In the genomic region with DNA sequence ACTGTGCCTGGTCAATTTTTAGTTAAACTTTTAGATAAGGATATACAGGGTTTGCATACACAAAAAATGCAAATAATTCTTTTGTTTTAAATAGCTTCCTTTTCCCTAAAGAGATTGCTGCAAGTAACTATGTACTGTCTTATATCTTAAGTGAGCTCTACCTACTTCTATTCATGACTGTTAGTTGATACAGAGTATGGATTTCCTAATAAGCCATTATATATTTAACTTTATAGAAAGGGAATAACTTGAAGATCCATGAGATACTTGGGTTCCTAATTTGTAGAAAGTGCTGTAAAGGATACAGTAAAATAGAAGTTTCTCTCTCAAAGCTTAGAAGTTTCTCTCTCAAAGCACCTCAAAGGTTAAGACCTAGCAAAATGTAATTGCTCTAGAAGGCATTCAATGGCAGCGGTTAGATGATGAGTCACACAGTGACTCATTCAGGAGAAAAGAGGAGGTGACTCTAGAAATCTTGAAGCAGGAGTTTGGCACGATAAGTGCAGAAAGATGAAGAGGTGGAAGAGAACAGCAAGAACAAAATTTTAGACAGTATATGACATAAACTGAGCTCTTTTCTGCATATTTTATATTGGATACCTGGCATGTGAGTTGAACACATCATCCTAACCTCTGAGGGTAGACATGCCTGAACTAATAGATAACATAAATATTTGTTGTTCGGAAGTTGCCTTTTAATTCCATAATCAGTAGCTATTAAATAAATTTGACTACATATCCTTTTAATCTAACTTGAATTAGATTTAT, we compare ENCODE assay signal across 8 cellular contexts. TPM values are rescaled to one million over a fixed set of nuclear protein-coding genes. Genes with fewer than 3 reads are reported as not detected.
DNase-seq lines count a peak whose midpoint lies in the region; ATAC-seq, FAIRE-seq and TF ChIP-seq lines count a peak whose summit lies in the region.

No MANE protein-coding gene starts in this region.

- H3K9me3 ChIP-seq in endothelial cell of umbilical vein (replicated peaks; ENCODE audit: control insufficient read depth, insufficient read depth, low read length) = no peaks in the 10 kb centered on the region
- no peaks in the 10 kb centered on the region for H3K9me3 ChIP-seq in tibial nerve

- H3K27me3 ChIP-seq in endothelial cell of umbilical vein (ENCODE audit: control insufficient read depth in 2 of 2, insufficient read depth in 2 of 2, low read length in 2 of 2) (no peaks in the 10 kb centered on the region), tibial nerve (no peaks in the 10 kb centered on the region)

- TF ChIP-seq CTCF in endothelial cell of umbilical vein (IDR thresholded peaks at IDR 0.05; ENCODE audit: extremely low read depth in 1 of 2, insufficient read depth in 1 of 2, low read depth in 1 of 2, low read length in 2 of 2) = no peak
- TF ChIP-seq CTCF in tibial nerve (IDR thresholded peaks at IDR 0.05) = no peak

- no peaks in the 10 kb centered on the region for H3K9me1 ChIP-seq in endothelial cell of umbilical vein (replicated peaks; ENCODE audit: control insufficient read depth, extremely low read depth, insufficient read depth, low read length)

- H3K4me3 ChIP-seq in endothelial cell of umbilical vein (replicated peaks in 1 of 3; ENCODE audit: insufficient read depth in 1 of 3, low read depth in 1 of 3, low read length in 3 of 3) = no peak overlapping the region
- no peak overlapping the region for H3K4me3 ChIP-seq in tibial nerve

- peak; percentile 73 for ATAC-seq in HG03060 (IDR thresholded peaks at IDR 0.05; ENCODE audit: low read depth, unreplicated experiment)

- H3K4me2 ChIP-seq in endothelial cell of umbilical vein (ENCODE audit: insufficient read depth, low read length) = peak overlapping the region; percentile 31

- CTCF ChIA-PET in endothelial cell of umbilical vein (lab: Charles Lee) = interaction anchor here (1.5 kb wide), 1 partner anchor 9 kb away, joined by 8 read pairs; the partner anchor contains the start of genes BRIX1 and RAD1

- no peak overlapping the region for H2AFZ ChIP-seq in endothelial cell of umbilical vein (ENCODE audit: low read depth, low read length)

- H4K20me1 ChIP-seq in endothelial cell of umbilical vein (replicated peaks; ENCODE audit: control insufficient read depth, extremely low read depth, insufficient read depth, low read length) = no peaks in the 10 kb centered on the region

- H3K36me3 ChIP-seq in endothelial cell of umbilical vein (ENCODE audit: control insufficient read depth in 2 of 2, extremely low read depth in 1 of 2, insufficient read depth in 2 of 2, low read length in 2 of 2) (peaks cover 5 to 35% of the 10 kb centered on the region in 2 experiments), tibial nerve (peaks cover 0 to 69% (median 6%) of the 10 kb centered on the region in 3 donors)

- dilution Hi-C loops in endothelial cell of umbilical vein (cut with MboI; ENCODE audit: extremely low pct_ligation_motif_present, low sequenced_read_pairs) = loop anchor here (25.0 kb wide), 1 partner anchor 437 kb away; no protein-coding TSS in a partner anchor

- FAIRE-seq in endothelial cell of umbilical vein (lab: Jason Lieb, UNC) = peak; percentile 78

- peak; percentile 36 for DNase-seq in activated naive CD4-positive, alpha-beta T cell treated with Interleukin-2 at 50 U/mL for 16 hours
- DNase-seq in activated naive CD4-positive, alpha-beta T cell (lab: John Stamatoyannopoulos, UW) = no peak
- DNase-seq in SK-MEL-5 (ENCODE audit: low read depth, low spot score) = peak; percentile 60
- peak; percentile 85 for DNase-seq in endothelial cell of umbilical vein (ENCODE audit: low read depth, low spot score)
- DNase-seq in stimulated activated CD4-positive, alpha-beta T cell treated with anti-CD3 and anti-CD28 coated beads, Interleukin-4, amount 100 ng/mL, for 24 hours = peak; percentile 54
- no peak for DNase-seq in tibial nerve (ENCODE audit: low spot score in 2 of 2)
- DNase-seq in NCI-H446 treated with DMSO at 0.1 percent for 48 hours (lab: John Stamatoyannopoulos, UW) = no peak

- no TSS peak for BruUV-seq in endothelial cell of umbilical vein (replicated peaks; lab: Mats Ljungman, UMichigan)

- no peak for TF ChIP-seq EP300 in tibial nerve (IDR thresholded peaks at IDR 0.05)

- H3K4me1 ChIP-seq in endothelial cell of umbilical vein (ENCODE audit: control insufficient read depth, extremely low read depth, insufficient read depth, low read length) (peaks cover 17% of the 10 kb centered on the region), tibial nerve (peaks cover 0 to 6% (median 3%) of the 10 kb centered on the region in 4 donors)

- H3K9ac ChIP-seq in endothelial cell of umbilical vein (replicated peaks; ENCODE audit: extremely low read depth, insufficient read depth, low read length) = no peak overlapping the region

- intact Hi-C loops in endothelial cell of umbilical vein (cut with micrococcal nuclease) = loop anchor here (1.0 kb wide), 1 partner anchor 9 kb away; the partner anchor contains the start of genes BRIX1 and RAD1

- in situ Hi-C loops in SK-MEL-5 (cut with HindIII; ENCODE audit: low pct_unique_long_range_greater_than_20kb, low sequenced_read_pairs) = no loop called here

- H3K79me2 ChIP-seq in endothelial cell of umbilical vein (ENCODE audit: control insufficient read depth, insufficient read depth, low read length) = peaks cover 14% of the 10 kb centered on the region

- POLR2A ChIA-PET in endothelial cell of umbilical vein (lab: Charles Lee) = interaction anchor here (1.0 kb wide), 1 partner anchor 8 kb away, joined by 3 read pairs; the partner anchor contains the start of genes BRIX1 and RAD1

- peak overlapping the region; percentile 15 for H3K27ac ChIP-seq in endothelial cell of umbilical vein (ENCODE audit: insufficient read depth, low read depth, low read length)
- H3K27ac ChIP-seq in tibial nerve = no peak overlapping the region

- 43 to 53% methylated on average over 3 of the region's 3 CpGs for WGBS in tibial nerve, 2 donors

- TF ChIP-seq POLR2A in endothelial cell of umbilical vein (IDR thresholded peaks at IDR 0.05; ENCODE audit: low read depth, low read length) (no peak), tibial nerve (IDR thresholded peaks at IDR 0.05) (no peak)

TF ChIP-seq in endothelial cell of umbilical vein, 7 proteins besides CTCF, POLR2A, EP300 and RAD21 (continues in another document):
- TF ChIP-seq FOS (IDR thresholded peaks at IDR 0.05; ENCODE audit: borderline replicate concordance, insufficient read depth, low read length) = peak; percentile 99
- TF ChIP-seq GATA2 (IDR thresholded peaks at IDR 0.05; ENCODE audit: insufficient read depth, insufficient read length, low read depth, low read length) = no peak
- TF ChIP-seq JUN (IDR thresholded peaks at IDR 0.05; ENCODE audit: borderline replicate concordance, insufficient read depth, insufficient read length, low read depth) = peak; percentile 99
- no peak for TF ChIP-seq MYC (IDR thresholded peaks at IDR 0.05; ENCODE audit: low read depth, low read length)
- no peak for TF ChIP-seq EZH2 (IDR thresholded peaks at IDR 0.05; ENCODE audit: borderline replicate concordance, low read depth, low read length, severe bottlenecking)
- TF ChIP-seq, protein P1, sequence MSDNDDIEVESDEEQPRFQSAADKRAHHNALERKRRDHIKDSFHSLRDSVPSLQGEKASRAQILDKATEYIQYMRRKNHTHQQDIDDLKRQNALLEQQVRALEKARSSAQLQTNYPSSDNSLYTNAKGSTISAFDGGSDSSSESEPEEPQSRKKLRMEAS (IDR thresholded peaks at IDR 0.05; ENCODE audit: insufficient read depth, insufficient read length) = no peak

RNA-seq across cellular contexts. Expression of gene DNAJC21, which starts 5.5 kb away (rescaled TPM):
- 38.6 and 43.1 TPM in 2 replicates for total RNA-seq in SK-MEL-5 (2014; rRNA removed; shearing (Covaris generic))
- 30.8 and 43.8 TPM in 2 replicates for polyA plus RNA-seq in SK-MEL-5 (2015; cell fraction: cytosol; rRNA removed)
- 15.7 and 23.6 TPM in 2 replicates for polyA plus RNA-seq in SK-MEL-5 (2015; cell fraction: nucleus; rRNA removed)
- total RNA-seq in endothelial cell of umbilical vein (39.4 and 49.2 TPM in 2 replicates), tibial nerve (10 to 100 TPM; 30.3 to 54.0 (median 31.7) TPM)
- polyA plus RNA-seq in endothelial cell of umbilical vein = 3.1 and 5.3 TPM in 2 replicates
- 13.2 and 15.5 TPM in 2 replicates for polyA plus RNA-seq in endothelial cell of umbilical vein (2011; cell fraction: cytosol; rRNA removed)
- 10.8 and 18.8 TPM in 2 replicates for polyA plus RNA-seq in endothelial cell of umbilical vein (2011; cell fraction: nucleus; rRNA removed)
- polyA plus RNA-seq in endothelial cell of umbilical vein (2012) = 30.6 and 35.2 TPM in 2 replicates
- 8.2 and 9.4 TPM in 2 replicates for polyA minus RNA-seq in endothelial cell of umbilical vein
- 37.0 TPM for polyA minus RNA-seq in endothelial cell of umbilical vein (2011; cell fraction: cytosol; rRNA and poly(A)+ RNA removed)
- polyA minus RNA-seq in endothelial cell of umbilical vein (2011; cell fraction: nucleus; rRNA and poly(A)+ RNA removed) = 11.8 and 13.6 TPM in 2 replicates

RNA-seq across cellular contexts. Expression of gene BRIX1, which starts 8.4 kb away (rescaled TPM):
- total RNA-seq in SK-MEL-5 (2014; rRNA removed; shearing (Covaris generic)) = 157 and 165 TPM in 2 replicates
- polyA plus RNA-seq in SK-MEL-5 (2015; cell fraction: cytosol; rRNA removed) = 72.7 and 79.5 TPM in 2 replicates
- 79.7 and 81.3 TPM in 2 replicates for polyA plus RNA-seq in SK-MEL-5 (2015; cell fraction: nucleus; rRNA removed)
- total RNA-seq in endothelial cell of umbilical vein (28.4 and 32.2 TPM in 2 replicates), tibial nerve (10 to 100 TPM; 15.7 to 33.7 (median 22.5) TPM)
- 8.0 and 14.0 TPM in 2 replicates for polyA plus RNA-seq in endothelial cell of umbilical vein
- 17.2 and 19.1 TPM in 2 replicates for polyA plus RNA-seq in endothelial cell of umbilical vein (2011; cell fraction: cytosol; rRNA removed)
- polyA plus RNA-seq in endothelial cell of umbilical vein (2011; cell fraction: nucleus; rRNA removed) = 14.3 and 21.3 TPM in 2 replicates
- polyA plus RNA-seq in endothelial cell of umbilical vein (2012) = 16.9 and 30.0 TPM in 2 replicates
- polyA minus RNA-seq in endothelial cell of umbilical vein = 7.0 and 8.2 TPM in 2 replicates
- 52.4 TPM for polyA minus RNA-seq in endothelial cell of umbilical vein (2011; cell fraction: cytosol; rRNA and poly(A)+ RNA removed)
- 10.1 and 15.8 TPM in 2 replicates for polyA minus RNA-seq in endothelial cell of umbilical vein (2011; cell fraction: nucleus; rRNA and poly(A)+ RNA removed)

RNA-seq across cellular contexts. Expression of gene RAD1, which starts 8.6 kb away (rescaled TPM):
- 51.2 and 59.0 TPM in 2 replicates for total RNA-seq in SK-MEL-5 (2014; rRNA removed; shearing (Covaris generic))
- 27.4 and 36.6 TPM in 2 replicates for polyA plus RNA-seq in SK-MEL-5 (2015; cell fraction: cytosol; rRNA removed)
- polyA plus RNA-seq in SK-MEL-5 (2015; cell fraction: nucleus; rRNA removed) = 38.8 and 52.1 TPM in 2 replicates
- total RNA-seq in endothelial cell of umbilical vein (22.2 and 25.0 TPM in 2 replicates), tibial nerve (10 to 100 TPM; 12.3 to 22.3 (median 16.7) TPM)
- polyA plus RNA-seq in endothelial cell of umbilical vein = 10.7 and 11.7 TPM in 2 replicates
- polyA plus RNA-seq in endothelial cell of umbilical vein (2011; cell fraction: cytosol; rRNA removed) = 18.4 and 22.3 TPM in 2 replicates
- polyA plus RNA-seq in endothelial cell of umbilical vein (2011; cell fraction: nucleus; rRNA removed) = 19.6 and 20.6 TPM in 2 replicates
- 14.8 and 22.9 TPM in 2 replicates for polyA plus RNA-seq in endothelial cell of umbilical vein (2012)
- polyA minus RNA-seq in endothelial cell of umbilical vein = 29.1 and 31.6 TPM in 2 replicates
- polyA minus RNA-seq in endothelial cell of umbilical vein (2011; cell fraction: cytosol; rRNA and poly(A)+ RNA removed) = 49.9 TPM
- polyA minus RNA-seq in endothelial cell of umbilical vein (2011; cell fraction: nucleus; rRNA and poly(A)+ RNA removed) = 20.8 and 28.0 TPM in 2 replicates

Comparison
In these comparisons a context has a peak if more than half of its experiments do, and no peak if none do; other contexts are left out.
1. DNase-seq: peak in activated naive CD4-positive, alpha-beta T cell treated with Interleukin-2 at 50 U/mL for 16 hours (single experiment), SK-MEL-5 (single experiment), endothelial cell of umbilical vein (single experiment) and stimulated activated CD4-positive, alpha-beta T cell treated with anti-CD3 and anti-CD28 coated beads, Interleukin-4, amount 100 ng/mL, for 24 hours (single experiment); none in activated naive CD4-positive, alpha-beta T cell (0 of 4), tibial nerve (0 of 2) and NCI-H446 treated with DMSO at 0.1 percent for 48 hours (single experiment).